Comparison of ENCODE assay signal across 15 cellular contexts in the genomic region with DNA sequence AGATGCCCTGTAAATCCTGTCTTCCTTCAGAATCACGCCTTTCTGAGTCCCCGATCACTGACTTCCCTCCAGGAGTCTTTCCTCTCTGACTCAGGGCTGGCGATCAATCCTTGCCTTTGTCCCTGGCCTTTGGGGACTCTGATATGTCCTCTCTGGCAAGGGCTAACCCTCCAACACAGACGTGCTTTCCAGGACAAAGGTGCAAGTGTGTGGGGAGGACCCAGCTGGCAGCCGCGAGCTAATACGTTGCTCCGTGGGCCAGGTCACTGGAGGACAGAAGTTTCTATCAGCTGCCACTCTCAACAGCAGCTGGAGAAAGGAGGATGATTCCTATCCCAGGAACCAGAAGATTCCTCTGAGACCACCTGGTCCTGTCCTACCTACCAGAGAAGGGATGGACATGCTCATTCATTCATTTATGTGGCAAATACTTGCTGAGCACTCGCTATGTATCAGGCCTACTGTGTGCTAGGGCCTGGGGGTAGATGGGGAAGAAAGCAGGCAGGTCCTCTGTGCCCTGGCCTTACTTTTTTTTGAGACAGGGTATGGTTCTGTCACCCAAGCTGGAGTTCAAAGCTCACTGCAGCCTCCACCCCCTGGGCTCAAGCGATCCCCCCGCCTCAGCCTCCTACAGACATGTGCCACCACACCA.
"Had no signal": no experiment of that assay in that cellular context is flagged by ENCODE, and none has a peak within 500 bp of the region (broad histone marks: within the 10 kb centered on the region; RNA-seq: fewer than 3 reads in every experiment).

No MANE protein-coding gene starts in this region.

- H3K36me3 Mint-ChIP-seq: activated naive CD4-positive, alpha-beta T cell treated with anti-CD3 and anti-CD28 coated beads, Interleukin-2, amount 10 ng/mL, durations not matched to agents 7 days and 5 days; naive thymus-derived CD8-positive, alpha-beta T cell had no signal

- H3K27ac Mint-ChIP-seq: activated naive CD4-positive, alpha-beta T cell treated with anti-CD3 and anti-CD28 coated beads, Interleukin-2, amount 10 ng/mL, durations not matched to agents 7 days and 5 days; activated T-helper 17 cell treated with anti-CD3 and anti-CD28 coated beads, Interleukin-2, amount 50 U/mL, for 72 hours; stimulated activated naive CD8-positive, alpha-beta T cell treated with anti-CD3 and anti-CD28 coated beads, Interleukin-15, Interleukin-2, amounts not matched to agents 100 ng/mL and 50 ng/mL, for 24 hours; T-helper 17 cell had no signal

- H3K4me1 Mint-ChIP-seq: activated T-helper 17 cell treated with anti-CD3 and anti-CD28 coated beads, Interleukin-2, amount 50 U/mL, for 72 hours had no signal

- DNase-seq: activated CD4-positive, alpha-beta T cell treated with anti-CD3 and anti-CD28 coated beads, Interleukin-2, amount 50 U/mL, for 1 hour; activated naive CD4-positive, alpha-beta T cell treated with anti-CD3 and anti-CD28 coated beads, Interleukin-2, amount 10 ng/mL, durations not matched to agents 7 days and 5 days; activated T-cell treated with anti-CD3 and anti-CD28 coated beads for 4 hours; foreskin melanocyte; heart right ventricle; psoas muscle; stimulated activated CD4-positive, alpha-beta T cell treated with anti-CD3 and anti-CD28 coated beads, Interleukin-15, amount 100 ng/mL, for 24 hours; stimulated activated CD4-positive, alpha-beta T cell treated with anti-CD3 and anti-CD28 coated beads, Interleukin-4, amount 100 ng/mL, for 24 hours; T-helper 17 cell had no signal

- FAIRE-seq: colon, keratinocyte, TTC549 had no signal

- H3K27me3 ChIP-seq: heart right ventricle had no signal

- H3K4me1 ChIP-seq: psoas muscle had no signal

- H3K4me3 ChIP-seq: heart right ventricle, psoas muscle had no signal

- H3K27ac ChIP-seq: heart right ventricle, psoas muscle had no signal

- ATAC-seq: activated T-helper 17 cell treated with anti-CD3 and anti-CD28 coated beads, Interleukin-2, amount 50 U/mL, for 72 hours; naive thymus-derived CD8-positive, alpha-beta T cell; psoas muscle; T-helper 17 cell had no signal

- H3K9me3 Mint-ChIP-seq: activated naive CD4-positive, alpha-beta T cell treated with anti-CD3 and anti-CD28 coated beads, Interleukin-2, amount 10 ng/mL, durations not matched to agents 7 days and 5 days; activated T-helper 17 cell treated with anti-CD3 and anti-CD28 coated beads, Interleukin-2, amount 50 U/mL, for 72 hours; naive thymus-derived CD8-positive, alpha-beta T cell; stimulated activated naive CD8-positive, alpha-beta T cell treated with anti-CD3 and anti-CD28 coated beads, Interleukin-15, Interleukin-2, amounts not matched to agents 100 ng/mL and 50 ng/mL, for 24 hours had no signal

- H3K4me3 Mint-ChIP-seq: activated naive CD4-positive, alpha-beta T cell treated with anti-CD3 and anti-CD28 coated beads, Interleukin-2, amount 10 ng/mL, durations not matched to agents 7 days and 5 days; activated T-helper 17 cell treated with anti-CD3 and anti-CD28 coated beads, Interleukin-2, amount 50 U/mL, for 72 hours; stimulated activated naive CD8-positive, alpha-beta T cell treated with anti-CD3 and anti-CD28 coated beads, Interleukin-15, Interleukin-2, amounts not matched to agents 100 ng/mL and 50 ng/mL, for 24 hours; T-helper 17 cell had no signal

- H3K36me3 ChIP-seq: heart right ventricle had no signal

- H3K9me3 ChIP-seq: heart right ventricle, psoas muscle had no signal
